Comparison of ENCODE assay signal across 14 cellular contexts in genomic region chr14:99275222-99275584, GRCh38. TPM values are rescaled to one million over a fixed set of nuclear protein-coding genes. Genes with fewer than 3 reads are reported as not detected.
A peak's percentile ranks its signal among the peaks of the same experiment; 100 is the strongest.
DNase-seq lines count a peak whose midpoint lies in the region; ATAC-seq, FAIRE-seq and TF ChIP-seq lines count a peak whose summit lies in the region.
"Had no signal": no experiment of that assay in that cellular context is flagged by ENCODE, and none has a peak within 500 bp of the region (broad histone marks: within the 10 kb centered on the region; RNA-seq: fewer than 3 reads in every experiment).

No MANE protein-coding gene starts in this region.

- H3K27me3 ChIP-seq in astrocyte (ENCODE audit: insufficient read depth, low read length): peaks cover 41% of the 10 kb centered on the region

- H3K9me3 ChIP-seq in HEK293 (ENCODE audit: control insufficient read depth, insufficient read depth, low read depth, low read length) (no peaks in the 10 kb centered on the region), astrocyte (ENCODE audit: insufficient read depth, low read depth, low read length) (no peaks in the 10 kb centered on the region)
- H3K9me3 ChIP-seq: adrenal gland, colonic mucosa, heart right ventricle had no signal

- no peak overlapping the region for H3K4me2 ChIP-seq in astrocyte (ENCODE audit: low read length)

- peaks cover 5% of the 10 kb centered on the region for H3K36me3 Mint-ChIP-seq in activated CD4-positive, alpha-beta T cell treated with anti-CD3 and anti-CD28 coated beads for 36 hours (ENCODE audit: low read depth)
- no peaks in the 10 kb centered on the region for H3K36me3 Mint-ChIP-seq in astrocyte (ENCODE audit: low read depth, unreplicated experiment)
- H3K36me3 Mint-ChIP-seq in naive thymus-derived CD8-positive, alpha-beta T cell: peaks cover 5 to 6% (median 5%) of the 10 kb centered on the region in 3 donors

- H3K4me3 Mint-ChIP-seq in activated CD4-positive, alpha-beta T cell treated with anti-CD3 and anti-CD28 coated beads for 36 hours: peak overlapping the region; percentile 79
- H3K4me3 Mint-ChIP-seq in astrocyte (ENCODE audit: unreplicated experiment): peak overlapping the region; percentile 50
- peak overlapping the region; percentile 16 to 96 (median 94) for H3K4me3 Mint-ChIP-seq in naive thymus-derived CD8-positive, alpha-beta T cell

- peaks cover 42% of the 10 kb centered on the region for H3K4me1 Mint-ChIP-seq in activated CD4-positive, alpha-beta T cell treated with anti-CD3 and anti-CD28 coated beads for 36 hours
- H3K4me1 Mint-ChIP-seq in astrocyte (ENCODE audit: low read depth, unreplicated experiment): peaks cover 18% of the 10 kb centered on the region
- H3K4me1 Mint-ChIP-seq in naive thymus-derived CD8-positive, alpha-beta T cell: peaks cover 17 to 47% (median 40%) of the 10 kb centered on the region in 4 donors

- H4K20me1 ChIP-seq in astrocyte (ENCODE audit: insufficient read depth, low read length): no peaks in the 10 kb centered on the region

- H3K4me3 ChIP-seq in HEK293 (ENCODE audit: low read depth, low read length): no peak overlapping the region
- H3K4me3 ChIP-seq in astrocyte (ENCODE audit: insufficient read depth, low read depth, low read length): no peak overlapping the region

- FAIRE-seq in astrocyte (lab: Jason Lieb, UNC): no peak
- FAIRE-seq: A204.1 had no signal

- TF ChIP-seq CTCF in HEK293 (tag by site-specific recombination; IDR thresholded peaks at IDR 0.05): no peak
- TF ChIP-seq CTCF in astrocyte (IDR thresholded peaks at IDR 0.05; ENCODE audit: insufficient read depth, low read depth, low read length): no peak

- intact Hi-C loops in activated CD4-positive, alpha-beta T cell treated with anti-CD3 and anti-CD28 coated beads for 36 hours (cut with DNase I, micrococcal nuclease): loop anchor here in 1 of 2 experiments (10.0 kb wide), 1 partner anchor 1560 kb away; no protein-coding TSS in a partner anchor

- H3K4me1 ChIP-seq in HEK293 (ENCODE audit: control insufficient read depth, insufficient read depth, low read length): no peaks in the 10 kb centered on the region; the same call in 1 of the 2 replicates
- H3K4me1 ChIP-seq in astrocyte (ENCODE audit: insufficient read depth, low read length): peaks cover 14% of the 10 kb centered on the region
- H3K4me1 ChIP-seq: colonic mucosa had no signal

- no peaks in the 10 kb centered on the region for H3K79me2 ChIP-seq in astrocyte (ENCODE audit: insufficient read depth, low read length)

- H3K9ac ChIP-seq in astrocyte (ENCODE audit: low read length): no peak overlapping the region
- H3K9ac ChIP-seq: GM23248 had no signal

- H3K27me3 Mint-ChIP-seq in activated CD4-positive, alpha-beta T cell treated with anti-CD3 and anti-CD28 coated beads for 36 hours: peaks cover 2% of the 10 kb centered on the region
- peaks cover 21% of the 10 kb centered on the region for H3K27me3 Mint-ChIP-seq in astrocyte (ENCODE audit: low read depth, unreplicated experiment)
- peaks cover 0 to 9% (median 0%) of the 10 kb centered on the region in 5 donors for H3K27me3 Mint-ChIP-seq in naive thymus-derived CD8-positive, alpha-beta T cell

- H3K9me3 Mint-ChIP-seq in activated CD4-positive, alpha-beta T cell treated with anti-CD3 and anti-CD28 coated beads for 36 hours (ENCODE audit: low read depth): no peaks in the 10 kb centered on the region
- no peaks in the 10 kb centered on the region for H3K9me3 Mint-ChIP-seq in astrocyte (ENCODE audit: unreplicated experiment)
- peaks cover 0 to 4% (median 0%) of the 10 kb centered on the region in 9 donors for H3K9me3 Mint-ChIP-seq in naive thymus-derived CD8-positive, alpha-beta T cell

- POLR2A ChIA-PET in activated CD4-positive, alpha-beta T cell treated with anti-CD3 and anti-CD28 coated beads for 36 hours (lab: Charles Lee): interaction anchor here (0.6 kb wide), 1 partner anchor 113 kb away, joined by 3 read pairs; no protein-coding TSS in a partner anchor
- POLR2A ChIA-PET in HEK293 (lab: Yijun Ruan, JAX): interaction anchor here (0.6 to 0.7 kb wide), 4 partner anchors 130 to 808 kb away, joined by 3 to 4 read pairs (median 4); no protein-coding TSS in a partner anchor
- POLR2A ChIA-PET in naive thymus-derived CD8-positive, alpha-beta T cell (lab: Charles Lee): interaction anchor here (0.5 to 17.4 kb wide), 11 partner anchors 39 to 1975 kb away, joined by 3 to 1316 read pairs (median 5); no protein-coding TSS in a partner anchor

- H2AFZ ChIP-seq in astrocyte (ENCODE audit: low read depth, low read length): no peak overlapping the region

- peak overlapping the region; percentile 48 for H3K27ac Mint-ChIP-seq in activated CD4-positive, alpha-beta T cell treated with anti-CD3 and anti-CD28 coated beads for 36 hours
- H3K27ac Mint-ChIP-seq in astrocyte (ENCODE audit: unreplicated experiment): no peak overlapping the region
- peak overlapping the region; percentile 64 to 92 (median 84) for H3K27ac Mint-ChIP-seq in naive thymus-derived CD8-positive, alpha-beta T cell

- DNase-seq in activated CD4-positive, alpha-beta T cell treated with anti-CD3 and anti-CD28 coated beads for 36 hours: no peak
- no peak for DNase-seq in activated CD4-positive, alpha-beta T cell treated with anti-CD3 and anti-CD28 coated beads, Interleukin-2, amount 50 U/mL, for 4 hours
- no peak for DNase-seq in astrocyte (ENCODE audit: low read depth)
- DNase-seq in naive thymus-derived CD8-positive, alpha-beta T cell: peak in 1 of 10 donors; percentile 6
- no peak for DNase-seq in CD1c-positive myeloid dendritic cell (ENCODE audit: extremely low spot score)
- no peak for DNase-seq in Ammon's horn (ENCODE audit: low spot score)
- DNase-seq: Karpas-422 had no signal

- no peak for ATAC-seq in activated CD4-positive, alpha-beta T cell treated with anti-CD3 and anti-CD28 coated beads for 36 hours
- no peak for ATAC-seq in naive thymus-derived CD8-positive, alpha-beta T cell
- ATAC-seq in HG03108 (IDR thresholded peaks at IDR 0.05; ENCODE audit: unreplicated experiment): no peak

- H3K36me3 ChIP-seq in HEK293 (ENCODE audit: control insufficient read depth in 2 of 2, insufficient read depth in 1 of 2, low read length in 2 of 2): no peaks in the 10 kb centered on the region
- H3K36me3 ChIP-seq in astrocyte (ENCODE audit: insufficient read depth, low read length): no peaks in the 10 kb centered on the region
- H3K36me3 ChIP-seq: adrenal gland, colonic mucosa, heart right ventricle had no signal

- H3K27ac ChIP-seq in HEK293 (ENCODE audit: extremely low read depth, low read depth, low read length) (no peak overlapping the region), astrocyte (ENCODE audit: low read depth, low read length) (no peak overlapping the region)
- H3K27ac ChIP-seq: adrenal gland, colonic mucosa, GM23248, heart right ventricle had no signal

- CTCF ChIA-PET in activated CD4-positive, alpha-beta T cell treated with anti-CD3 and anti-CD28 coated beads for 36 hours (lab: Charles Lee): interaction anchor here (0.6 kb wide), 3 partner anchors 48 to 703 kb away, joined by 3 to 4 read pairs (median 3); no protein-coding TSS in a partner anchor
- CTCF ChIA-PET in HEK293 (lab: Yijun Ruan, JAX): interaction anchor here (0.5 to 1.6 kb wide), 5 partner anchors 45 to 1261 kb away, joined by 3 to 4 read pairs (median 3); no protein-coding TSS in a partner anchor

TF ChIP-seq in HEK293, 187 proteins besides CTCF, POLR2A, EP300 and RAD21:
- TF ChIP-seq ZSCAN4 (tag by site-specific recombination; IDR thresholded peaks at IDR 0.05) (peak; percentile 41), PRDM1 (tag by site-specific recombination; IDR thresholded peaks at IDR 0.05) (no peak)

RNA-seq across cellular contexts. Expression of gene BCL11B, which starts 3.2 kb away (rescaled TPM):
- total RNA-seq in activated CD4-positive, alpha-beta T cell treated with anti-CD3 and anti-CD28 coated beads for 36 hours: 10 to 100 TPM; 62.1 to 66.2 TPM
- total RNA-seq in astrocyte: 1.1 and 2.0 TPM in 2 replicates
- total RNA-seq in naive thymus-derived CD8-positive, alpha-beta T cell: 100 to 1,000 TPM; 206 to 209 TPM
- polyA plus RNA-seq in naive thymus-derived CD8-positive, alpha-beta T cell: 10 to 100 TPM in 1 of 3 donors, 1 to 10 TPM in 2; 8.2 to 12.1 (median 9.5) TPM
- total RNA-seq: GM23248 had no signal
- polyA plus RNA-seq: GM23248 had no signal

Comparison
In these comparisons a context has a peak if more than half of its experiments do, and no peak if none do; other contexts are left out.
1. RNA of gene BCL11B, which starts 3.2 kb away (total RNA-seq): 206 to 209 TPM in naive thymus-derived CD8-positive, alpha-beta T cell and 62.1 to 66.2 TPM in activated CD4-positive, alpha-beta T cell treated with anti-CD3 and anti-CD28 coated beads for 36 hours; 1.1 to 2.0 TPM in astrocyte; every median in the first group is over 10 times any median in the second.
2. Peak in every context shown above with its lines, with median percentiles within 50 percentile points of each other: H3K4me3 Mint-ChIP-seq.